Comparison of ENCODE assay signal across 8 cellular contexts in the genomic region with DNA sequence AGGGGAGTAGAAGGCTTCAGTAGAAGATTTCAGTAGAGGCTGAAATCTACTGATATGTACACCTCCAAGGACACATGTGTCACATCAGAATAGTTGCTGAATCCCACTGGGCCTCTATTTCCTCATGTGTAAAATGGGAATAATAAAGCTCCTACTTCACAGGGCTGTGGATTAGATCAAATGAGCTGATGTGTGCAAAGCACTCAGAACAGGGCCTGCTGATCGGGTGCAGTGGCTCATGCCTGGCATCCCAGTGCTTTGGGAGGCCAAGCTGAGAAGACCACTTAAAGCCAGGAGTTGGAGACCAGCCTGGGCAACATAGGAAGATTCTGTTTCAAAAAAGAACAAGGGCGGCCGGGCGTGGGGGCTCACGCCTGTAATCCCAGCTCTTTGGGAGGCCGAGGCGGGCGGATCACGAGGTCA. TPM values are rescaled to one million over a fixed set of nuclear protein-coding genes. Genes with fewer than 3 reads are reported as not detected.
DNase-seq lines count a peak whose midpoint lies in the region; ATAC-seq and TF ChIP-seq lines count a peak whose summit lies in the region.

No MANE protein-coding gene starts in this region.

- no peak for TF ChIP-seq EP300 in gastroesophageal sphincter (IDR thresholded peaks at IDR 0.05)

- H3K4me3 ChIP-seq in GM23248 (no peak overlapping the region), gastroesophageal sphincter (no peak overlapping the region), skin epidermis (no peak overlapping the region), foreskin fibroblast (ENCODE audit: low read depth in 1 of 2, low read length in 2 of 2) (no peak overlapping the region)

- H3K9me3 ChIP-seq in GM23248 (ENCODE audit: low read depth): no peaks in the 10 kb centered on the region
- H3K9me3 ChIP-seq in gastroesophageal sphincter: no peaks in the 10 kb centered on the region

- H3K27ac ChIP-seq in GM23248: peak overlapping the region; percentile 100
- H3K27ac ChIP-seq in gastroesophageal sphincter: peak overlapping the region; percentile 62 to 96 (median 88)
- H3K27ac ChIP-seq in skin epidermis: peak overlapping the region in 20 of 21 experiments; percentile 61 to 98 (median 89)

- H3K36me3 Mint-ChIP-seq in activated CD4-positive, alpha-beta memory T cell treated with anti-CD3 and anti-CD28 coated beads for 36 hours: no peaks in the 10 kb centered on the region

- H3K4me2 ChIP-seq in GM23248 (ENCODE audit: unreplicated experiment): peak overlapping the region; percentile 21

- ATAC-seq in gastroesophageal sphincter: no peak

- H2AFZ ChIP-seq in GM23248: no peak overlapping the region

- POLR2A ChIA-PET in activated CD4-positive, alpha-beta memory T cell treated with anti-CD3 and anti-CD28 coated beads for 36 hours (lab: Charles Lee): interaction anchor here (0.6 to 2.1 kb wide), 6 partner anchors 8 to 612 kb away, joined by 3 to 8 read pairs (median 6); a partner anchor contains a TSS

- H3K4me1 ChIP-seq in GM23248 (ENCODE audit: insufficient read depth) (peaks cover 32% of the 10 kb centered on the region), gastroesophageal sphincter (peaks cover 4 to 61% (median 27%) of the 10 kb centered on the region in 3 donors)

- TF ChIP-seq CTCF in gastroesophageal sphincter (IDR thresholded peaks at IDR 0.05): no peak
- no peak for TF ChIP-seq CTCF in foreskin fibroblast (IDR thresholded peaks at IDR 0.05; ENCODE audit: low read depth, low read length)
- TF ChIP-seq CTCF in GM13976 (IDR thresholded peaks at IDR 0.05; ENCODE audit: borderline replicate concordance, control extremely low read depth, extremely low read depth, insufficient read depth, missing control alignments): no peak

- DNase-seq in GM23248 (no peak), foreskin fibroblast (no peak), GM13976 (ENCODE audit: low spot score) (no peak), retina (no peak), KG1 (lab: John Stamatoyannopoulos, UW) (no peak)
- no peak for DNase-seq in activated CD4-positive, alpha-beta memory T cell treated with anti-CD3 and anti-CD28 coated beads for 36 hours

- peaks cover 17% of the 10 kb centered on the region; the same call in 1 of the 2 replicates for H3K79me2 ChIP-seq in GM23248 (ENCODE audit: insufficient read depth)

- H4K20me1 ChIP-seq in GM23248 (ENCODE audit: insufficient read depth): no peaks in the 10 kb centered on the region

- no peak for TF ChIP-seq POLR2A in gastroesophageal sphincter (IDR thresholded peaks at IDR 0.05)

- no peaks in the 10 kb centered on the region for H3K9me2 ChIP-seq in GM23248 (ENCODE audit: insufficient read depth)

- H3K27me3 ChIP-seq in GM23248 (replicated peaks; ENCODE audit: insufficient read depth) (no peaks in the 10 kb centered on the region), gastroesophageal sphincter (no peaks in the 10 kb centered on the region)

- H3K36me3 ChIP-seq in GM23248 (ENCODE audit: low read depth) (no peaks in the 10 kb centered on the region), gastroesophageal sphincter (no peaks in the 10 kb centered on the region)

- H3F3A ChIP-seq in GM23248 (ENCODE audit: insufficient read depth): peaks cover 45% of the 10 kb centered on the region

- CTCF ChIA-PET in activated CD4-positive, alpha-beta memory T cell treated with anti-CD3 and anti-CD28 coated beads for 36 hours (lab: Charles Lee): interaction anchor here (1.0 to 12.9 kb wide), 3 partner anchors 8 to 43 kb away, joined by 4 to 180 read pairs (median 20); a partner anchor contains a TSS

- no peaks in the 10 kb centered on the region for H3K27me3 Mint-ChIP-seq in activated CD4-positive, alpha-beta memory T cell treated with anti-CD3 and anti-CD28 coated beads for 36 hours

- peak overlapping the region; percentile 82 for H3K4me3 Mint-ChIP-seq in activated CD4-positive, alpha-beta memory T cell treated with anti-CD3 and anti-CD28 coated beads for 36 hours

- H3K9ac ChIP-seq in GM23248: peak overlapping the region; percentile 64

- in situ Hi-C loops in GM23248 (cut with MboI): no loop called here
- in situ Hi-C loops in GM13976 (cut with MboI; ENCODE audit: low sequenced_read_pairs, unreplicated experiment): no loop called here

- 93 to 94% methylated on average over 7 to 9 of the region's 9 CpGs for WGBS in GM23248 (ENCODE audit: low coverage in 1 of 2, low lambda C conversion rate in 2 of 2, missing lambda C conversion rate in 2 of 2), 2 experiments
- WGBS in gastroesophageal sphincter (ENCODE audit: low coverage in 1 of 2), 2 donors: 92% methylated on average over 6 of the region's 9 CpGs; no CpG with 5 or more reads in 1 of the 2 donors

- intact Hi-C loops in activated CD4-positive, alpha-beta memory T cell treated with anti-CD3 and anti-CD28 coated beads for 36 hours (cut with micrococcal nuclease): no loop called here

- H3K27ac Mint-ChIP-seq in activated CD4-positive, alpha-beta memory T cell treated with anti-CD3 and anti-CD28 coated beads for 36 hours: peak overlapping the region; percentile 99

- H3K9me3 Mint-ChIP-seq in activated CD4-positive, alpha-beta memory T cell treated with anti-CD3 and anti-CD28 coated beads for 36 hours: no peaks in the 10 kb centered on the region

- H3K4me1 Mint-ChIP-seq in activated CD4-positive, alpha-beta memory T cell treated with anti-CD3 and anti-CD28 coated beads for 36 hours (ENCODE audit: low read depth): peaks cover 63% of the 10 kb centered on the region

RNA-seq across cellular contexts. Expression of a gene that starts 8.1 kb away (rescaled TPM):
- total RNA-seq in GM23248 (2014; rRNA removed; shearing (Covaris generic)): 24.8 and 25.0 TPM in 2 replicates
- polyA plus RNA-seq in GM23248 (2016; fragmentation: Nextera tagmentation; extraction: Ambion mirVana): 20.5 and 22.6 TPM in 2 replicates
- total RNA-seq in activated CD4-positive, alpha-beta memory T cell treated with anti-CD3 and anti-CD28 coated beads for 36 hours: 1 to 10 TPM; 9.1 to 10.0 TPM
- 10 to 100 TPM; 10.4 to 12.1 (median 11.0) TPM for total RNA-seq in gastroesophageal sphincter

RNA-seq across cellular contexts. Expression of a gene that starts 16.2 kb away (rescaled TPM):
- total RNA-seq in GM23248 (2014; rRNA removed; shearing (Covaris generic)): 20.1 and 22.9 TPM in 2 replicates
- polyA plus RNA-seq in GM23248 (2016; fragmentation: Nextera tagmentation; extraction: Ambion mirVana): 16.3 and 18.2 TPM in 2 replicates
- total RNA-seq in activated CD4-positive, alpha-beta memory T cell treated with anti-CD3 and anti-CD28 coated beads for 36 hours: 100 to 1,000 TPM; 120 to 128 TPM
- total RNA-seq in gastroesophageal sphincter: 10 to 100 TPM; 14.5 to 39.7 (median 38.4) TPM

RNA-seq across cellular contexts. Expression of a gene that starts 25.7 kb away (rescaled TPM):
- 134 and 153 TPM in 2 replicates for total RNA-seq in GM23248 (2014; rRNA removed; shearing (Covaris generic))
- 4.5 and 4.6 TPM in 2 replicates for polyA plus RNA-seq in GM23248 (2016; fragmentation: Nextera tagmentation; extraction: Ambion mirVana)
- 10 to 100 TPM; 50.1 to 51.9 TPM for total RNA-seq in activated CD4-positive, alpha-beta memory T cell treated with anti-CD3 and anti-CD28 coated beads for 36 hours
- 100 to 1,000 TPM; 134 to 200 (median 139) TPM for total RNA-seq in gastroesophageal sphincter

RNA-seq across cellular contexts. Expression of a gene that starts 31.0 kb away (rescaled TPM):
- total RNA-seq in GM23248 (2014; rRNA removed; shearing (Covaris generic)): not detected in 2 replicates
- polyA plus RNA-seq in GM23248 (2016; fragmentation: Nextera tagmentation; extraction: Ambion mirVana): 0.11 TPM in 1 of 2 replicates, not detected in the other
- under 1 TPM in 1 of 2 experiments, not detected in 1; 0.17 TPM for total RNA-seq in activated CD4-positive, alpha-beta memory T cell treated with anti-CD3 and anti-CD28 coated beads for 36 hours
- total RNA-seq in gastroesophageal sphincter: not detected

RNA-seq across cellular contexts. Expression of a gene that starts 34.4 kb away (rescaled TPM):
- 22.0 and 27.4 TPM in 2 replicates for total RNA-seq in GM23248 (2014; rRNA removed; shearing (Covaris generic))
- polyA plus RNA-seq in GM23248 (2016; fragmentation: Nextera tagmentation; extraction: Ambion mirVana): 12.0 and 12.5 TPM in 2 replicates
- 10 to 100 TPM; 22.2 to 24.2 TPM for total RNA-seq in activated CD4-positive, alpha-beta memory T cell treated with anti-CD3 and anti-CD28 coated beads for 36 hours
- 10 to 100 TPM; 28.5 to 50.0 (median 40.1) TPM for total RNA-seq in gastroesophageal sphincter
